Comparison of ENCODE assay signal across 26 cellular contexts in the genomic region with DNA sequence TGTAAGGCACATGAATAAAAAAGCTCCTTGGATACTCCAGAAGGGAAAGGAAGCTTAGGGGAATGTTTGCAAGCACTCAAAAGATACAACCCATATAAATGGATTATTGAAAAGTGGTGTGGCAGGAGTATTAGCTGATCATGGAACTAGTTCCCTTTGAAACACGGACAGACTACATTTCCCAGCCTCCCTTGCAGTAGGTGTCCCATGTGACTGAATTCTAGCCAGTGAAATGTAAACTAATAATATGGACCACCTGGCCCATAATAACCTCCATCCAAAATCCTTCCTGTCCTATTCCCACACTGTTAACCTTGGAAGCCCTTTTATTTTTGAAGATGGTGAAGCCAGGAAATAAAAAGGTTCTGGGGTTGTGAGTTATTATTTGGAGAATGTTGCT.
DNase-seq lines count a peak whose midpoint lies in the region; ATAC-seq, FAIRE-seq and TF ChIP-seq lines count a peak whose summit lies in the region.
"Had no signal": no experiment of that assay in that cellular context is flagged by ENCODE, and none has a peak within 500 bp of the region (broad histone marks: within the 10 kb centered on the region; RNA-seq: fewer than 3 reads in every experiment).

No MANE protein-coding gene starts in this region.

- no peaks in the 10 kb centered on the region for H3K23me2 ChIP-seq in H1 (ENCODE audit: low read depth, low read length)

- no peak overlapping the region for H2BK20ac ChIP-seq in H1 (ENCODE audit: low read length)

- H3K4me3 ChIP-seq in HUES48 (ENCODE audit: low read depth, low read length): no peak overlapping the region
- H3K4me3 ChIP-seq in H1 (ENCODE audit: extremely low read depth in 1 of 4, insufficient read depth in 2 of 4, low read depth in 3 of 4, low read length in 4 of 4): peak overlapping the region in 1 of 4 experiments; percentile 40; a peak in 1 of 8 replicates
- H3K4me3 ChIP-seq in neural progenitor cell: no peak overlapping the region
- no peak overlapping the region for H3K4me3 ChIP-seq in GM23248
- H3K4me3 ChIP-seq: MG63 had no signal

- H3K23ac ChIP-seq in H1 (ENCODE audit: insufficient read length): no peak overlapping the region

- no peak overlapping the region for H2AFZ ChIP-seq in H1 (ENCODE audit: low read length)
- H2AFZ ChIP-seq in neural progenitor cell (replicated peaks): no peak overlapping the region
- H2AFZ ChIP-seq in GM23248: no peak overlapping the region

- H3K4ac ChIP-seq in H1 (replicated peaks; ENCODE audit: insufficient read length, low read depth, low read length): peak overlapping the region; percentile 57

- H3K4me3 Mint-ChIP-seq in neural progenitor cell: peak overlapping the region; percentile 22
- H3K4me3 Mint-ChIP-seq in activated CD8-positive, alpha-beta T cell treated with anti-CD3 and anti-CD28 coated beads for 36 hours: no peak overlapping the region
- H3K4me3 Mint-ChIP-seq: B cell; CD8-positive, alpha-beta memory T cell; HFFc6; T-helper 17 cell had no signal

- H3K9me3 Mint-ChIP-seq in neural progenitor cell: peaks cover 19% of the 10 kb centered on the region
- H3K9me3 Mint-ChIP-seq in activated CD8-positive, alpha-beta T cell treated with anti-CD3 and anti-CD28 coated beads for 36 hours: peaks cover 2% of the 10 kb centered on the region

- H3F3A ChIP-seq in neural progenitor cell (ENCODE audit: low read depth) (no peaks in the 10 kb centered on the region), GM23248 (ENCODE audit: insufficient read depth) (no peaks in the 10 kb centered on the region)

- H3K36me3 ChIP-seq in HUES48 (ENCODE audit: control insufficient read depth, insufficient read depth, low read length) (no peaks in the 10 kb centered on the region), H1 (ENCODE audit: control insufficient read depth in 2 of 4, insufficient read depth in 4 of 4, low read length in 3 of 4) (no peaks in the 10 kb centered on the region), neural progenitor cell (no peaks in the 10 kb centered on the region), GM23248 (ENCODE audit: low read depth) (no peaks in the 10 kb centered on the region)
- H3K36me3 ChIP-seq: MG63 had no signal

- peak overlapping the region; percentile 12; the same call in 1 of the 2 replicates for H2BK5ac ChIP-seq in H1 (ENCODE audit: low read depth, low read length)

- in situ Hi-C loops in GM23248 (cut with MboI): no loop called here

- no peak for ATAC-seq in GM18861 (IDR thresholded peaks at IDR 0.05; ENCODE audit: unreplicated experiment)
- no peak for ATAC-seq in activated CD8-positive, alpha-beta T cell treated with anti-CD3 and anti-CD28 coated beads for 36 hours
- ATAC-seq: SK-N-SH treated with all-trans-retinoic acid at 6 μM for 48 hours, T-helper 17 cell had no signal

- TF ChIP-seq RAD21 in H1 (IDR thresholded peaks at IDR 0.05 in 1 of 2, conservative IDR thresholded peaks at IDR 0.05 in 1 of 2; ENCODE audit: low read depth in 2 of 2, low read length in 2 of 2): no peak

- H3K27ac ChIP-seq in HUES48 (ENCODE audit: low read depth, low read length) (peak overlapping the region; percentile 78), H1 (ENCODE audit: low read depth, low read length) (no peak overlapping the region), neural progenitor cell (no peak overlapping the region), GM23248 (no peak overlapping the region)
- H3K27ac ChIP-seq: C4-2B had no signal

- H2BK120ac ChIP-seq in H1 (replicated peaks; ENCODE audit: low read depth, low read length): peak overlapping the region; percentile 94

- H3K9me2 ChIP-seq in GM23248 (ENCODE audit: insufficient read depth): no peaks in the 10 kb centered on the region

- TF ChIP-seq POLR2A in H1 (IDR thresholded peaks at IDR 0.05; ENCODE audit: control extremely low read depth in 1 of 2, low read depth in 2 of 2, low read length in 2 of 2): no peak

- H4K20me1 ChIP-seq in H1 (replicated peaks in 1 of 2; ENCODE audit: control insufficient read depth in 1 of 2, insufficient read depth in 2 of 2, low read length in 2 of 2) (no peaks in the 10 kb centered on the region), neural progenitor cell (ENCODE audit: low read depth) (no peaks in the 10 kb centered on the region), GM23248 (ENCODE audit: insufficient read depth) (no peaks in the 10 kb centered on the region)

- CTCF ChIA-PET in H1 (lab: Charles Lee; ENCODE audit: partially characterized antibody): interaction anchor here (0.6 to 1.4 kb wide), 2 partner anchors 183 to 230 kb away, joined by 3 to 5 read pairs; no protein-coding TSS in a partner anchor
- CTCF ChIA-PET in activated CD8-positive, alpha-beta T cell treated with anti-CD3 and anti-CD28 coated beads for 36 hours (lab: Charles Lee): no interaction called here

- H3K27me3 ChIP-seq in HUES48 (ENCODE audit: control insufficient read depth, insufficient read depth, low read length): no peaks in the 10 kb centered on the region
- no peaks in the 10 kb centered on the region for H3K27me3 ChIP-seq in H1 (replicated peaks in 1 of 4; ENCODE audit: control insufficient read depth in 3 of 4, extremely low read depth in 1 of 4, insufficient read depth in 3 of 4, low read length in 3 of 4)
- no peaks in the 10 kb centered on the region for H3K27me3 ChIP-seq in neural progenitor cell
- H3K27me3 ChIP-seq in GM23248 (replicated peaks; ENCODE audit: insufficient read depth): no peaks in the 10 kb centered on the region
- H3K27me3 ChIP-seq: MG63 had no signal

- H4K5ac ChIP-seq in H1 (ENCODE audit: insufficient read length, low read depth, low read length): no peak overlapping the region

- peaks cover 31% of the 10 kb centered on the region for H3K4me1 Mint-ChIP-seq in neural progenitor cell
- no peaks in the 10 kb centered on the region for H3K4me1 Mint-ChIP-seq in activated CD8-positive, alpha-beta T cell treated with anti-CD3 and anti-CD28 coated beads for 36 hours (ENCODE audit: low read depth)
- H3K4me1 Mint-ChIP-seq: B cell; CD8-positive, alpha-beta memory T cell; T-helper 17 cell had no signal

- no peak overlapping the region for H3K18ac ChIP-seq in H1 (ENCODE audit: extremely low read depth, low read length)

- no peak for TF ChIP-seq EP300 in H1 (IDR thresholded peaks at IDR 0.05; ENCODE audit: borderline replicate concordance in 1 of 2, low read depth in 2 of 2, low read length in 2 of 2)

- DNase-seq in NCI-H82 (lab: John Stamatoyannopoulos, UW): peak; percentile 68
- no peak for DNase-seq in H1 (ENCODE audit: low read depth in 1 of 2, low spot score in 2 of 2)
- no peak for DNase-seq in neural progenitor cell (ENCODE audit: low spot score)
- no peak for DNase-seq in GM23248
- no peak for DNase-seq in activated CD8-positive, alpha-beta T cell treated with anti-CD3 and anti-CD28 coated beads for 36 hours
- DNase-seq: CD8-positive, alpha-beta memory T cell; DMS 273 treated with DMSO at 0.1 percent for 48 hours; DMS79; EL; GDM1; HFFc6; KBM-7; MG63; NCI-H1105 treated with DMSO at 0.1 percent for 48 hours; NCI-H1694 treated with DMSO at 0.1 percent for 48 hours; NCI-H2081; NCI-H226; NCI-H510A; NCI-H69; T-helper 17 cell had no signal

- intact Hi-C loops in activated CD8-positive, alpha-beta T cell treated with anti-CD3 and anti-CD28 coated beads for 36 hours (cut with micrococcal nuclease): no loop called here

- H4K8ac ChIP-seq in H1 (ENCODE audit: extremely low read depth, insufficient read depth, low read length): no peak overlapping the region

- H3K9ac ChIP-seq in HUES48 (ENCODE audit: low read depth, low read length) (no peak overlapping the region), H1 (replicated peaks in 1 of 4; ENCODE audit: extremely low read depth in 1 of 4, low read depth in 3 of 4, low read length in 3 of 4) (no peak overlapping the region), neural progenitor cell (no peak overlapping the region), GM23248 (no peak overlapping the region)

- H3K4me2 ChIP-seq in H1 (ENCODE audit: insufficient read depth in 1 of 2, low read depth in 2 of 2, low read length in 2 of 2) (peak overlapping the region in 1 of 2 experiments; percentile 44; a peak in 1 of 4 replicates), neural progenitor cell (no peak overlapping the region), GM23248 (ENCODE audit: unreplicated experiment) (no peak overlapping the region)

- H3K27me3 Mint-ChIP-seq in neural progenitor cell (ENCODE audit: insufficient read depth, low read depth): peaks cover 13% of the 10 kb centered on the region
- peaks cover 4% of the 10 kb centered on the region for H3K27me3 Mint-ChIP-seq in activated CD8-positive, alpha-beta T cell treated with anti-CD3 and anti-CD28 coated beads for 36 hours
- H3K27me3 Mint-ChIP-seq: T-helper 17 cell had no signal

- H3K4me1 ChIP-seq in HUES48 (ENCODE audit: control insufficient read depth, insufficient read depth, low read length) (peaks cover 13% of the 10 kb centered on the region), H1 (replicated peaks in 1 of 4; ENCODE audit: control insufficient read depth in 3 of 4, insufficient read depth in 4 of 4, low read length in 3 of 4) (peaks cover 0 to 3% (median under 1%) of the 10 kb centered on the region in 4 experiments; a peak in 2 of 7 replicates), neural progenitor cell (peaks cover 7% of the 10 kb centered on the region), GM23248 (ENCODE audit: insufficient read depth) (no peaks in the 10 kb centered on the region)

- H3K27ac Mint-ChIP-seq in neural progenitor cell: peak overlapping the region; percentile 42
- no peak overlapping the region for H3K27ac Mint-ChIP-seq in activated CD8-positive, alpha-beta T cell treated with anti-CD3 and anti-CD28 coated beads for 36 hours
- H3K27ac Mint-ChIP-seq: B cell; CD8-positive, alpha-beta memory T cell; HFFc6; T-helper 17 cell had no signal

- WGBS in H1 (ENCODE audit: extremely low coverage in 1 of 2, insufficient coverage in 1 of 2, insufficient read length in 1 of 2, insufficient replicate concordance in 2 of 2, low coverage in 1 of 2, low lambda C conversion rate in 2 of 2, missing lambda C conversion rate in 1 of 2), 2 experiments: 67% methylated on average over 1 of the region's 1 CpG; no CpG with 5 or more reads in 1 of the 2 experiments
- WGBS in GM23248 (ENCODE audit: low coverage in 1 of 2, low lambda C conversion rate in 2 of 2, missing lambda C conversion rate in 2 of 2), 2 experiments: 4 to 15% methylated on average over 1 of the region's 1 CpG

- no peaks in the 10 kb centered on the region for H3K79me1 ChIP-seq in H1 (ENCODE audit: low read depth, low read length)

- TF ChIP-seq CTCF in H1 (IDR thresholded peaks at IDR 0.05; ENCODE audit: control extremely low read depth in 1 of 3, insufficient read depth in 1 of 3, low read depth in 1 of 3, low read length in 3 of 3) (no peak), neural progenitor cell (IDR thresholded peaks at IDR 0.05) (no peak)
- TF ChIP-seq CTCF in activated CD8-positive, alpha-beta T cell treated with anti-CD3 and anti-CD28 coated beads for 36 hours (IDR thresholded peaks at IDR 0.05): no peak

- no peaks in the 10 kb centered on the region for H3K9me3 ChIP-seq in HUES48 (ENCODE audit: control insufficient read depth, insufficient read depth, low read length)
- no peaks in the 10 kb centered on the region; a peak in 2 of 4 replicates for H3K9me3 ChIP-seq in H1 (ENCODE audit: insufficient read depth in 2 of 2, low read depth in 1 of 2, low read length in 1 of 2)
- peaks cover 4% of the 10 kb centered on the region for H3K9me3 ChIP-seq in neural progenitor cell (ENCODE audit: low read depth)
- H3K9me3 ChIP-seq in GM23248 (ENCODE audit: low read depth): no peaks in the 10 kb centered on the region
- H3K9me3 ChIP-seq: MG63 had no signal

- no peak overlapping the region for H3K56ac ChIP-seq in H1 (replicated peaks; ENCODE audit: insufficient read length, low read depth, low read length)

- peak; percentile 48 for FAIRE-seq in H1 (lab: Jason Lieb, UNC)
- FAIRE-seq: GM12891 had no signal

- no peak overlapping the region for H3K14ac ChIP-seq in H1 (ENCODE audit: insufficient read length)

- H2AK5ac ChIP-seq in H1 (ENCODE audit: low read depth, low read length): no peak overlapping the region

- H4K91ac ChIP-seq in H1 (replicated peaks; ENCODE audit: insufficient read length, low read length): peak overlapping the region; percentile 61

- H2BK12ac ChIP-seq in H1 (ENCODE audit: low read depth, low read length): no peak overlapping the region

- POLR2A ChIA-PET in H1 (lab: Charles Lee; ENCODE audit: partially characterized antibody): interaction anchor here (1.2 kb wide), 1 partner anchor 22 kb away, joined by 3 read pairs; no protein-coding TSS in a partner anchor
- POLR2A ChIA-PET in activated CD8-positive, alpha-beta T cell treated with anti-CD3 and anti-CD28 coated beads for 36 hours (lab: Charles Lee): no interaction called here

- no peak overlapping the region for H2BK15ac ChIP-seq in H1 (ENCODE audit: low read length)

- H3K79me2 ChIP-seq in H1 (ENCODE audit: control insufficient read depth in 1 of 2, insufficient read depth in 2 of 2, low read length in 2 of 2) (no peaks in the 10 kb centered on the region), neural progenitor cell (ENCODE audit: low read depth) (no peaks in the 10 kb centered on the region), GM23248 (ENCODE audit: insufficient read depth) (no peaks in the 10 kb centered on the region)

- peaks cover 11% of the 10 kb centered on the region for H3K36me3 Mint-ChIP-seq in neural progenitor cell
- no peaks in the 10 kb centered on the region for H3K36me3 Mint-ChIP-seq in activated CD8-positive, alpha-beta T cell treated with anti-CD3 and anti-CD28 coated beads for 36 hours (ENCODE audit: low read depth)
- H3K36me3 Mint-ChIP-seq: CD8-positive, alpha-beta memory T cell had no signal
